ENCODE assay signal across 8 cellular contexts in genomic region chr2:203533696-203534471, GRCh38. TPM values are rescaled to one million over a fixed set of nuclear protein-coding genes. Genes with fewer than 3 reads are reported as not detected.
DNase-seq lines count a peak whose midpoint lies in the region; ATAC-seq, FAIRE-seq and TF ChIP-seq lines count a peak whose summit lies in the region.

No MANE protein-coding gene starts in this region.

- DNase-seq in AG04449 (ENCODE audit: low read depth, low spot score) = peak; percentile 45
- no peak for DNase-seq in GM19239 (ENCODE audit: insufficient read length, low spot score)
- peak in 14 of 34 experiments; percentile 1 to 35 (median 6) for DNase-seq in T-cell
- DNase-seq in esophagus muscularis mucosa (ENCODE audit: extremely low spot score) = no peak
- peak; percentile 89 for DNase-seq in osteoblast (ENCODE audit: insufficient read length, low spot score, missing footprints)
- DNase-seq in cortex of kidney (lab: John Stamatoyannopoulos, UW) = no peak

- peaks cover 25 to 27% of the 10 kb centered on the region in 2 donors for H3K27me3 Mint-ChIP-seq in T-cell

- WGBS in esophagus muscularis mucosa = 6% methylated on average over 18 of the region's 18 CpGs

- H3K36me3 ChIP-seq in esophagus muscularis mucosa (no peaks in the 10 kb centered on the region), osteoblast (ENCODE audit: insufficient read depth, low read length) (peaks cover 2% of the 10 kb centered on the region)

- H3K9me3 Mint-ChIP-seq in T-cell = peaks cover 8 to 18% (median 11%) of the 10 kb centered on the region in 3 donors

- peak overlapping the region; percentile 88 to 97 (median 93) for H3K27ac ChIP-seq in esophagus muscularis mucosa (replicated peaks in 1 of 4)
- peak overlapping the region; percentile 98 for H3K27ac ChIP-seq in osteoblast (ENCODE audit: low read depth, low read length)

- ATAC-seq in T-cell (replicated peaks in 1 of 4) = peak; percentile 50 to 70 (median 60)
- ATAC-seq in GM18519 (IDR thresholded peaks at IDR 0.05; ENCODE audit: low FRiP score, unreplicated experiment) = no peak
- ATAC-seq in GM21360 (IDR thresholded peaks at IDR 0.05; ENCODE audit: unreplicated experiment) = no peak

- no peaks in the 10 kb centered on the region for H3K9me3 ChIP-seq in esophagus muscularis mucosa
- no peaks in the 10 kb centered on the region for H3K9me3 ChIP-seq in osteoblast (ENCODE audit: low read depth, low read length)

- H3K4me1 ChIP-seq in esophagus muscularis mucosa (peaks cover 13 to 27% (median 23%) of the 10 kb centered on the region in 4 donors), osteoblast (ENCODE audit: insufficient read depth, low read length) (peaks cover 20% of the 10 kb centered on the region)

- POLR2A ChIA-PET in AG04449 (lab: Yijun Ruan, JAX) = interaction anchor here (1.1 to 1.5 kb wide), 4 partner anchors 50 to 281 kb away, joined by 3 to 6 read pairs (median 4); no protein-coding TSS in a partner anchor
- POLR2A ChIA-PET in T-cell (lab: Charles Lee) = interaction anchor here in 1 of 2 donors (0.5 kb wide), 1 partner anchor 81 kb away, joined by 5 read pairs; no protein-coding TSS in a partner anchor

- H3K4me3 ChIP-seq in AG04449 (ENCODE audit: low read depth, low read length) = peak overlapping the region; percentile 89
- H3K4me3 ChIP-seq in esophagus muscularis mucosa = peak overlapping the region; percentile 89 to 95 (median 94)
- H3K4me3 ChIP-seq in osteoblast (ENCODE audit: insufficient read depth, low read length) = peak overlapping the region; percentile 97

- H2AFZ ChIP-seq in osteoblast (ENCODE audit: low read length) = no peak overlapping the region

- H3K27ac Mint-ChIP-seq in T-cell = peak overlapping the region in 1 of 2 donors; percentile 8

- H3K36me3 Mint-ChIP-seq in T-cell = peaks cover 2% of the 10 kb centered on the region

- H3K27me3 ChIP-seq in esophagus muscularis mucosa (no peaks in the 10 kb centered on the region), osteoblast (ENCODE audit: insufficient read depth, low read length) (no peaks in the 10 kb centered on the region)

- peak; percentile 51 for FAIRE-seq in GM19239 (lab: Jason Lieb, UNC)

- intact Hi-C loops in esophagus muscularis mucosa (cut with DNase I) = loop anchor here (10.0 kb wide), 1 partner anchor 251 kb away; no protein-coding TSS in a partner anchor

- TF ChIP-seq EP300 in esophagus muscularis mucosa (IDR thresholded peaks at IDR 0.05) = no peak

- H4K20me1 ChIP-seq in osteoblast (ENCODE audit: insufficient read depth, low read length) = peaks cover 26% of the 10 kb centered on the region

- H3K4me2 ChIP-seq in osteoblast (ENCODE audit: insufficient read depth, low read length) = peak overlapping the region; percentile 92

- TF ChIP-seq POLR2A in esophagus muscularis mucosa (IDR thresholded peaks at IDR 0.05; ENCODE audit: low read depth) = no peak

- TF ChIP-seq CTCF in AG04449 (IDR thresholded peaks at IDR 0.05; ENCODE audit: insufficient read depth, low read length, missing control alignments) (no peak), esophagus muscularis mucosa (IDR thresholded peaks at IDR 0.05) (no peak), osteoblast (IDR thresholded peaks at IDR 0.05; ENCODE audit: extremely low read depth, low read depth, low read length) (no peak)

- H3K4me1 Mint-ChIP-seq in T-cell = peaks cover 20 to 28% (median 24%) of the 10 kb centered on the region in 3 donors

- peaks cover 61% of the 10 kb centered on the region for H3K79me2 ChIP-seq in osteoblast (ENCODE audit: insufficient read depth, low read length)

- CTCF ChIA-PET in AG04449 (lab: Yijun Ruan, JAX) (interaction anchor here (1.2 to 2.3 kb wide), 3 partner anchors 253 to 282 kb away, joined by 3 to 9 read pairs (median 3); no protein-coding TSS in a partner anchor), T-cell (lab: Charles Lee) (interaction anchor here in 1 of 2 donors (0.5 to 1.7 kb wide), 6 partner anchors 41 to 282 kb away, joined by 3 to 8 read pairs (median 4); no protein-coding TSS in a partner anchor)

- peak overlapping the region; percentile 75 to 90 (median 82) for H3K4me3 Mint-ChIP-seq in T-cell

RNA-seq across cellular contexts. Expression of gene RAPH1, which starts 1.2 kb away (rescaled TPM):
- 1 to 10 TPM; 1.4 to 4.4 (median 2.8) TPM for total RNA-seq in T-cell
- total RNA-seq in esophagus muscularis mucosa = 10 to 100 TPM; 15.4 to 20.4 (median 18.2) TPM
- total RNA-seq in osteoblast = 46.9 and 57.2 TPM in 2 replicates

Comparison
In these comparisons a context has a peak if more than half of its experiments do, and no peak if none do; other contexts are left out.
1. DNase-seq: peak in AG04449 (single experiment) and osteoblast (single experiment); none in GM19239 (single experiment), esophagus muscularis mucosa (single experiment) and cortex of kidney (single experiment).
2. ATAC-seq: peak in T-cell (4 of 4); none in GM18519 (single experiment) and GM21360 (single experiment).
3. Peak in every context shown above with its lines, with median percentiles within 50 percentile points of each other: H3K4me3 ChIP-seq.